23 cellular contexts compared by ENCODE assay signal in genomic region chr9:88528356-88528755, GRCh38. TPM values are rescaled to one million over a fixed set of nuclear protein-coding genes. Genes with fewer than 3 reads are reported as not detected.
DNase-seq lines count a peak whose midpoint lies in the region; ATAC-seq, FAIRE-seq and TF ChIP-seq lines count a peak whose summit lies in the region.
"Had no signal": no experiment of that assay in that cellular context is flagged by ENCODE, and none has a peak within 500 bp of the region (broad histone marks: within the 10 kb centered on the region; RNA-seq: fewer than 3 reads in every experiment).

No MANE protein-coding gene starts in this region.

- H4K8ac ChIP-seq in IMR-90 (ENCODE audit: low read depth in 2 of 2, low read length in 2 of 2): peak overlapping the region in 1 of 2 experiments; percentile 82; a peak in 1 of 4 replicates

- dilution Hi-C loops in IMR-90 (cut with HindIII; ENCODE audit: low sequenced_read_pairs, unreplicated experiment): no loop called here

- H4K91ac ChIP-seq in IMR-90 (ENCODE audit: insufficient read depth, low read depth, low read length): peak overlapping the region; percentile 95

- BruUV-seq in IMR-90 (replicated peaks; lab: Mats Ljungman, UMichigan): no TSS peak

- H3K36me3 ChIP-seq in IMR-90 (ENCODE audit: control insufficient read depth, insufficient read depth, low read length): no peaks in the 10 kb centered on the region

- intact Hi-C loops in IMR-90 (cut with micrococcal nuclease): no loop called here

- H3K4me3 ChIP-seq in A549 (no peak overlapping the region), IMR-90 (ENCODE audit: insufficient read depth, low read depth, low read length) (no peak overlapping the region)
- H3K4me3 ChIP-seq: GM12878, MG63, PC-9 had no signal

- peak overlapping the region; percentile 29 for H2BK5ac ChIP-seq in IMR-90 (ENCODE audit: low read depth, low read length, poor library complexity, severe bottlenecking)

- H2BK15ac ChIP-seq in IMR-90 (ENCODE audit: low read depth, low read length): peak overlapping the region; percentile 74; the same call in 1 of the 3 replicates

- H3K4me1 ChIP-seq in A549 (peaks cover 35% of the 10 kb centered on the region), IMR-90 (ENCODE audit: control insufficient read depth, insufficient read depth, low read length) (peaks cover 26% of the 10 kb centered on the region)

- H3K4me3 Mint-ChIP-seq in nephron: peak overlapping the region in 1 of 3 experiments; percentile 1
- H3K4me3 Mint-ChIP-seq in stimulated activated memory B cell treated with anti-CD40 and anti-IgM and Interleukin-4, amounts not matched to agents 10 μg/mL and 1 μg/mL and 100 μg/mL, for 72 hours: no peak overlapping the region
- H3K4me3 Mint-ChIP-seq: CD4-positive, alpha-beta T cell; IgD-negative memory B cell had no signal

- H3K9me3 ChIP-seq in A549 (no peaks in the 10 kb centered on the region), IMR-90 (ENCODE audit: control insufficient read depth, insufficient read depth, low read length) (no peaks in the 10 kb centered on the region)
- H3K9me3 ChIP-seq: MG63 had no signal

- WGBS in A549 (ENCODE audit: missing lambda C conversion rate): 88% methylated on average over 2 of the region's 2 CpGs
- no CpG with 5 or more reads among the region's 2 CpGs for WGBS in IMR-90 (ENCODE audit: extremely low coverage in 2 of 2, insufficient read length in 1 of 2), 2 experiments

- H2AK9ac ChIP-seq in IMR-90 (replicated peaks; ENCODE audit: low read depth, low read length, poor library complexity): no peak overlapping the region

- TF ChIP-seq EP300 in A549 (IDR thresholded peaks at IDR 0.05): no peak

- H3K27ac Mint-ChIP-seq in nephron: peak overlapping the region; percentile 32 to 85 (median 38)
- H3K27ac Mint-ChIP-seq in stimulated activated memory B cell treated with anti-CD40 and anti-IgM and Interleukin-4, amounts not matched to agents 10 μg/mL and 1 μg/mL and 100 μg/mL, for 72 hours: no peak overlapping the region
- H3K27ac Mint-ChIP-seq: CD4-positive, alpha-beta T cell had no signal

- TF ChIP-seq POLR2A in A549 (IDR thresholded peaks at IDR 0.05; ENCODE audit: low read length): no peak
- no peak for TF ChIP-seq POLR2A in IMR-90 (IDR thresholded peaks at IDR 0.05; ENCODE audit: low read depth, low read length)

- no peaks in the 10 kb centered on the region for H3K36me3 Mint-ChIP-seq in nephron (ENCODE audit: low read depth)
- H3K36me3 Mint-ChIP-seq in stimulated activated memory B cell treated with anti-CD40 and anti-IgM and Interleukin-4, amounts not matched to agents 10 μg/mL and 1 μg/mL and 100 μg/mL, for 72 hours: no peaks in the 10 kb centered on the region

- H2AFZ ChIP-seq in IMR-90 (replicated peaks; ENCODE audit: low read length, poor library complexity): no peak overlapping the region
- H2AFZ ChIP-seq: PC-9 had no signal

- peak overlapping the region; percentile 82 for H2AK5ac ChIP-seq in IMR-90 (ENCODE audit: low read depth, low read length)

- H3K27me3 ChIP-seq in IMR-90 (ENCODE audit: control insufficient read depth, insufficient read depth, low read length): no peaks in the 10 kb centered on the region
- H3K27me3 ChIP-seq: MG63 had no signal

- ATAC-seq in A549 (no peak), IMR-90 (ENCODE audit: low read depth) (no peak), GM21825 (IDR thresholded peaks at IDR 0.05; ENCODE audit: unreplicated experiment) (no peak)
- no peak for ATAC-seq in stimulated activated memory B cell treated with anti-CD40 and anti-IgM and Interleukin-4, amounts not matched to agents 10 μg/mL and 1 μg/mL and 100 μg/mL, for 72 hours
- ATAC-seq: GM12878 had no signal

- peaks cover 38% of the 10 kb centered on the region for H3K4me1 Mint-ChIP-seq in nephron
- no peaks in the 10 kb centered on the region for H3K4me1 Mint-ChIP-seq in stimulated activated memory B cell treated with anti-CD40 and anti-IgM and Interleukin-4, amounts not matched to agents 10 μg/mL and 1 μg/mL and 100 μg/mL, for 72 hours

- H4K20me1 ChIP-seq in IMR-90 (ENCODE audit: insufficient read depth, low read length): no peaks in the 10 kb centered on the region

- POLR2A ChIA-PET in A549 (lab: Yijun Ruan, JAX): no interaction called here
- POLR2A ChIA-PET in IMR-90 (lab: Charles Lee; ENCODE audit: unreplicated experiment): no interaction called here

- H3K27ac ChIP-seq in A549 (peak overlapping the region in 1 of 2 experiments; percentile 93; a peak in 1 of 6 replicates), IMR-90 (ENCODE audit: insufficient read depth, low read length) (peak overlapping the region; percentile 14; the same call in 1 of the 2 replicates)
- H3K27ac ChIP-seq: PC-9 had no signal

- peaks cover 33% of the 10 kb centered on the region for H3K9me1 ChIP-seq in IMR-90 (ENCODE audit: insufficient read depth, low read length)

- peak overlapping the region; percentile 97 for H2BK120ac ChIP-seq in IMR-90 (ENCODE audit: low read depth, low read length)

- CTCF ChIA-PET in A549 (lab: Yijun Ruan, JAX) (no interaction called here), IMR-90 (lab: Yijun Ruan, JAX) (interaction anchor here (0.7 kb wide), 1 partner anchor 17 kb away, joined by 3 read pairs; no protein-coding TSS in a partner anchor)

- TF ChIP-seq RAD21 in A549 (conservative IDR thresholded peaks at IDR 0.05 in 1 of 2, IDR thresholded peaks at IDR 0.05 in 1 of 2) (no peak), IMR-90 (IDR thresholded peaks at IDR 0.05; ENCODE audit: low read length) (no peak)

- H3K27me3 Mint-ChIP-seq in nephron (ENCODE audit: low read depth): peaks cover 25% of the 10 kb centered on the region
- peaks cover 46% of the 10 kb centered on the region for H3K27me3 Mint-ChIP-seq in stimulated activated memory B cell treated with anti-CD40 and anti-IgM and Interleukin-4, amounts not matched to agents 10 μg/mL and 1 μg/mL and 100 μg/mL, for 72 hours

- no peak for TF ChIP-seq CTCF in A549 (IDR thresholded peaks at IDR 0.05)
- no peak for TF ChIP-seq CTCF in IMR-90 (conservative IDR thresholded peaks at IDR 0.05; ENCODE audit: low read depth, low read length)
- no peak for TF ChIP-seq CTCF in nephron (IDR thresholded peaks at IDR 0.05; ENCODE audit: unreplicated experiment in 3 of 3)

- peak overlapping the region; percentile 96 for H2BK20ac ChIP-seq in IMR-90 (ENCODE audit: low read depth, low read length)

- in situ Hi-C loops in IMR-90 (cut with MboI; ENCODE audit: low sequenced_read_pairs): no loop called here

- no peak overlapping the region for H4K5ac ChIP-seq in IMR-90 (ENCODE audit: low read depth, low read length)

- peak overlapping the region; percentile 95 for H3K4ac ChIP-seq in IMR-90 (ENCODE audit: low read depth, low read length)

- no peak overlapping the region for H3K56ac ChIP-seq in IMR-90 (ENCODE audit: extremely low read depth, insufficient read depth, low read length)

- H3K9ac ChIP-seq in IMR-90 (ENCODE audit: low read depth, low read length): no peak overlapping the region

- no peaks in the 10 kb centered on the region for H3K9me3 Mint-ChIP-seq in nephron
- peaks cover 2% of the 10 kb centered on the region for H3K9me3 Mint-ChIP-seq in stimulated activated memory B cell treated with anti-CD40 and anti-IgM and Interleukin-4, amounts not matched to agents 10 μg/mL and 1 μg/mL and 100 μg/mL, for 72 hours
- H3K9me3 Mint-ChIP-seq: CD4-positive, alpha-beta T cell had no signal

- H3K4me2 ChIP-seq in A549: no peak overlapping the region
- no peak overlapping the region for H3K4me2 ChIP-seq in IMR-90 (ENCODE audit: low read depth, low read length)
- H3K4me2 ChIP-seq: PC-9 had no signal

- H3K23ac ChIP-seq in IMR-90 (ENCODE audit: low read depth, low read length): peak overlapping the region; percentile 58

- no peak for FAIRE-seq in A549 (lab: Jason Lieb, UNC)
- FAIRE-seq: GM12878, GM18507 had no signal

- no peak overlapping the region for H3K18ac ChIP-seq in IMR-90 (ENCODE audit: low read depth, low read length)

- H3K14ac ChIP-seq in IMR-90 (replicated peaks; ENCODE audit: low read depth, low read length): peak overlapping the region; percentile 65

- H3K79me1 ChIP-seq in IMR-90 (ENCODE audit: low read depth in 1 of 2, low read length in 2 of 2): peaks cover 28 to 68% of the 10 kb centered on the region in 2 experiments

- DNase-seq in A549 (ENCODE audit: low read depth in 1 of 2, low spot score in 1 of 2) (no peak), IMR-90 (peak; percentile 33), fibroblast of gingiva (ENCODE audit: low read depth) (peak; percentile 65), kidney tubule cell (ENCODE audit: low spot score) (no peak), occipital lobe (lab: John Stamatoyannopoulos, UW) (no peak)
- DNase-seq: 8988T; CD4-positive, alpha-beta T cell; GF-D8; GOT3; Kasumi-1; MG63; NCI-H1048; NCI-H1436; NCI-H1930; NCI-H345; NCI-H524 treated with DMSO at 0.1 percent for 48 hours; PC-9 had no signal

TF ChIP-seq in A549, 52 proteins besides CTCF, POLR2A, EP300 and RAD21 (continues in another document):
- TF ChIP-seq BCL3 (IDR thresholded peaks at IDR 0.05): no peak

TF ChIP-seq in IMR-90, 13 proteins besides CTCF, POLR2A, EP300 and RAD21:
- TF ChIP-seq, protein P1, sequence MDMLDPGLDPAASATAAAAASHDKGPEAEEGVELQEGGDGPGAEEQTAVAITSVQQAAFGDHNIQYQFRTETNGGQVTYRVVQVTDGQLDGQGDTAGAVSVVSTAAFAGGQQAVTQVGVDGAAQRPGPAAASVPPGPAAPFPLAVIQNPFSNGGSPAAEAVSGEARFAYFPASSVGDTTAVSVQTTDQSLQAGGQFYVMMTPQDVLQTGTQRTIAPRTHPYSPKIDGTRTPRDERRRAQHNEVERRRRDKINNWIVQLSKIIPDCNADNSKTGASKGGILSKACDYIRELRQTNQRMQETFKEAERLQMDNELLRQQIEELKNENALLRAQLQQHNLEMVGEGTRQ (IDR thresholded peaks at IDR 0.05; ENCODE audit: low read depth, low read length): no peak
- peak; percentile 31; the same call in 1 of the 2 replicates for TF ChIP-seq MAFK (IDR thresholded peaks at IDR 0.05; ENCODE audit: low read depth, low read length)
- TF ChIP-seq RFX5 (IDR thresholded peaks at IDR 0.05; ENCODE audit: low read depth, low read length): no peak
TF ChIP-seq in IMR-90: peak in this region for 1.

RNA-seq across cellular contexts. Expression of gene NXNL2, which starts 6.6 kb away (rescaled TPM):
- 1.1 and 1.4 TPM in 2 replicates for polyA plus RNA-seq in A549 (2011; rRNA removed)
- polyA plus RNA-seq in A549 (2012; cell fraction: cytosol; rRNA removed): 1.8 and 1.9 TPM in 2 replicates
- polyA plus RNA-seq in A549 (2012; cell fraction: nucleus; rRNA removed): 3.0 and 4.2 TPM in 2 replicates
- polyA plus RNA-seq in A549 (2017; fragmentation: RNase III; extraction: RNeasy Plus Mini Kit Qiagen cat#74134 plus additional on column Dnase treatment): 0.70 to 0.92 TPM (median 0.71 TPM) in 3 replicates
- polyA minus RNA-seq in A549 (2011; rRNA and poly(A)+ RNA removed): 0.37 and 0.54 TPM in 2 replicates
- 3.2 and 4.7 TPM in 2 replicates for total RNA-seq in IMR-90 (2012; rRNA removed)
- polyA plus RNA-seq in IMR-90 (2012; rRNA removed): 6.4 and 9.1 TPM in 2 replicates
- polyA plus RNA-seq in IMR-90 (2012; cell fraction: cytosol; rRNA removed): 12.3 and 16.6 TPM in 2 replicates
- polyA plus RNA-seq in IMR-90 (2012; cell fraction: nucleus; rRNA removed; ENCODE audit: low replicate concordance): 5.2 and 20.4 TPM in 2 replicates
- 0.78 TPM for total RNA-seq in occipital lobe
- total RNA-seq: CD4-positive, alpha-beta T cell; GM12878 had no signal
- polyA plus RNA-seq: GM12878, IgD-negative memory B cell had no signal

Comparison
In these comparisons a context has a peak if more than half of its experiments do, and no peak if none do; other contexts are left out.
1. DNase-seq: peak in IMR-90 (single experiment) and fibroblast of gingiva (single experiment); none in A549 (0 of 2), kidney tubule cell (single experiment) and occipital lobe (single experiment).